In the genomic region with DNA sequence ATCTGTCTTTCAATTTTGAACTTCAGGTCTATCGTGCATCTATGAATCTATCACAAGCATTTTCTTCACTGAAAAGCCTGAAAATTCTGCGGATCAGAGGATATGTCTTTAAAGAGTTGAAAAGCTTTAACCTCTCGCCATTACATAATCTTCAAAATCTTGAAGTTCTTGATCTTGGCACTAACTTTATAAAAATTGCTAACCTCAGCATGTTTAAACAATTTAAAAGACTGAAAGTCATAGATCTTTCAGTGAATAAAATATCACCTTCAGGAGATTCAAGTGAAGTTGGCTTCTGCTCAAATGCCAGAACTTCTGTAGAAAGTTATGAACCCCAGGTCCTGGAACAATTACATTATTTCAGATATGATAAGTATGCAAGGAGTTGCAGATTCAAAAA, we compare ENCODE assay signal across 31 cellular contexts. TPM values are rescaled to one million over a fixed set of nuclear protein-coding genes. Genes with fewer than 3 reads are reported as not detected.
"Had no signal": no experiment of that assay in that cellular context is flagged by ENCODE, and none has a peak within 500 bp of the region (broad histone marks: within the 10 kb centered on the region; RNA-seq: fewer than 3 reads in every experiment).

No MANE protein-coding gene starts in this region.

- FAIRE-seq: islet of Langerhans, kidney, pancreas, small intestine had no signal

- H3K9me3 ChIP-seq: left lung, lower lobe of right lung, pancreas, prostate gland, sigmoid colon, spleen, stomach, testis, thyroid gland, transverse colon, upper lobe of left lung, vagina had no signal

- H3K4me3 ChIP-seq: left lung, lower lobe of right lung, pancreas, prostate gland, sigmoid colon, spleen, stomach, testis, thyroid gland, transverse colon, upper lobe of left lung, vagina had no signal

- H3K36me3 ChIP-seq: left lung, lower lobe of right lung, pancreas, prostate gland, sigmoid colon, stomach, thyroid gland, transverse colon, upper lobe of left lung, vagina had no signal

- H3K4me3 Mint-ChIP-seq: immature natural killer cell; naive thymus-derived CD8-positive, alpha-beta T cell; nephron; neural crest cell; stimulated activated memory B cell treated with anti-CD40 and anti-IgM and Interleukin-4, amounts not matched to agents 10 μg/mL and 1 μg/mL and 100 μg/mL, for 72 hours had no signal

- H3K9me3 Mint-ChIP-seq: immature natural killer cell had no signal

- ATAC-seq: left colon; left lung; lower lobe of right lung; naive thymus-derived CD8-positive, alpha-beta T cell; pancreas; right cardiac atrium; stimulated activated memory B cell treated with anti-CD40 and anti-IgM and Interleukin-4, amounts not matched to agents 10 μg/mL and 1 μg/mL and 100 μg/mL, for 72 hours had no signal

- H3K4me1 ChIP-seq: lower lobe of right lung, pancreas, prostate gland, sigmoid colon, stomach, testis, thyroid gland, transverse colon, upper lobe of left lung, vagina had no signal

- H3K4me1 Mint-ChIP-seq: nephron, neural crest cell had no signal

- H3K27ac Mint-ChIP-seq: immature natural killer cell; naive thymus-derived CD8-positive, alpha-beta T cell; nephron; stimulated activated memory B cell treated with anti-CD40 and anti-IgM and Interleukin-4, amounts not matched to agents 10 μg/mL and 1 μg/mL and 100 μg/mL, for 72 hours had no signal

- H3K27me3 Mint-ChIP-seq: stimulated activated memory B cell treated with anti-CD40 and anti-IgM and Interleukin-4, amounts not matched to agents 10 μg/mL and 1 μg/mL and 100 μg/mL, for 72 hours had no signal

- H3K27ac ChIP-seq: left lung, lower lobe of right lung, pancreas, prostate gland, sigmoid colon, spleen, stomach, testis, thyroid gland, transverse colon, upper lobe of left lung, vagina had no signal

- H3K36me3 Mint-ChIP-seq: immature natural killer cell had no signal

- DNase-seq: hypothalamus; immature natural killer cell; kidney; left colon; left lung; lower lobe of right lung; mammary epithelial cell; mesenchymal stem cell; naive thymus-derived CD8-positive, alpha-beta T cell; nucleus accumbens; pancreas; posterior cingulate gyrus; retina; right cardiac atrium; sigmoid colon; small intestine; spleen; stimulated activated CD4-positive, alpha-beta T cell treated with anti-CD3 and anti-CD28 coated beads, Interleukin-4, amount 100 ng/mL, for 24 hours; stimulated activated CD8-positive, alpha-beta memory T cell treated with anti-CD3 and anti-CD28 coated beads, Interleukin-4, amount 100 ng/mL, for 48 hours; stimulated activated naive CD4-positive, alpha-beta T cell treated with Interleukin-2 at 50 U/mL for 16 hours; stomach; testis; thyroid gland; transverse colon; upper lobe of left lung had no signal

- H3K27me3 ChIP-seq: left lung, sigmoid colon, testis, thyroid gland, transverse colon, upper lobe of left lung, vagina had no signal

RNA-seq across cellular contexts. Expression of a gene that starts 19.7 kb away (rescaled TPM):
- total RNA-seq: mammary epithelial cell, neural crest cell, vagina had no signal
- polyA plus RNA-seq: mammary epithelial cell; naive thymus-derived CD8-positive, alpha-beta T cell had no signal

RNA-seq across cellular contexts. Expression of a gene that starts 19.9 kb away (rescaled TPM):
- total RNA-seq: mammary epithelial cell, neural crest cell had no signal
- polyA plus RNA-seq: mammary epithelial cell; naive thymus-derived CD8-positive, alpha-beta T cell had no signal
